Comparison of ENCODE assay signal across 8 cellular contexts in the genomic region with DNA sequence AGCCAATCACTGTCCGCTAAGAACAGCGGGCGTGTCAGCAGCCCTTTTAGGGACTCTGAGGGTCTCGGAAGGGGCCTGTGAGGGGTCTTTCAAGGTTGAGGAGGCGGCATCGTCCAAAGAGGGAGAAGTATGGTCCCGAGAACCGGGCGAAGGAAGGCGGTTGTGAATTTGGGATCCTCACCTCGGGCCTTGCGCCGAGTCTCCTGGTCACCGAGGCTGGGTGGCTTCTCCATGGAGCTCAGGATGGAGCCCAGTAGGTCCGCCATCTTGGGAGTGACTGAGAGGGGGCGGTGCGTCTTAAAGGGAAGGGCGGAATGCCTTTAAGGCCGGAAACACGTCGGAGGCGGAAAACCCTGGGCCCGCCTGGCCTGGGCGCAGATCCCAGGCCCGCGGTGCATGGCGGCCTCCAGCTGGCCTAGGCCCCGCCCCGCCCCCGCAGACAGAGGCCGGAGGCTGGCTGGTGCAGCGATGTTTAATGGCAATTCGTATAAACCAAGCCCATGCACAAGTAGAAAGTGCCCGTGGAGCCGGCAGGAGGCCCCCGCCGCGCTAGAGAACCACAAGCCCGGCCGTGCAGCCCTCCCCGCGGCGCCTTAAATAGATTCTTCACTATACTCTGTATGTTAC.
A peak's percentile ranks its signal among the peaks of the same experiment; 100 is the strongest.
DNase-seq lines count a peak whose midpoint lies in the region; FAIRE-seq and TF ChIP-seq lines count a peak whose summit lies in the region.

A gene with protein sequence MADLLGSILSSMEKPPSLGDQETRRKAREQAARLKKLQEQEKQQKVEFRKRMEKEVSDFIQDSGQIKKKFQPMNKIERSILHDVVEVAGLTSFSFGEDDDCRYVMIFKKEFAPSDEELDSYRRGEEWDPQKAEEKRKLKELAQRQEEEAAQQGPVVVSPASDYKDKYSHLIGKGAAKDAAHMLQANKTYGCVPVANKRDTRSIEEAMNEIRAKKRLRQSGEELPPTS (minus strand): TSS at position 279 of the 627 bp plus-strand sequence. CDS start 13 bp downstream, at position 266.

- H3K27ac Mint-ChIP-seq in nephron progenitor cell = no peak within 1 kb of the TSS
- H3K27ac Mint-ChIP-seq in stimulated activated naive CD8-positive, alpha-beta T cell treated with anti-CD3 and anti-CD28 coated beads, Interleukin-15, Interleukin-2, amounts not matched to agents 100 ng/mL and 50 ng/mL, for 24 hours = peak within 1 kb of the TSS; percentile 87

- no peak within 1 kb of the TSS for H3K4me3 Mint-ChIP-seq in nephron progenitor cell
- no peak within 1 kb of the TSS for H3K4me3 Mint-ChIP-seq in stimulated activated naive CD8-positive, alpha-beta T cell treated with anti-CD3 and anti-CD28 coated beads, Interleukin-15, Interleukin-2, amounts not matched to agents 100 ng/mL and 50 ng/mL, for 24 hours

- no peak for TF ChIP-seq CTCF in fibroblast of pulmonary artery (IDR thresholded peaks at IDR 0.05; ENCODE audit: low read length, missing control alignments)
- TF ChIP-seq CTCF in nephron progenitor cell (IDR thresholded peaks at IDR 0.05) = no peak

- no peak for FAIRE-seq in H54 (lab: Jason Lieb, UNC)

- TF ChIP-seq POLR2A in H54 (IDR thresholded peaks at IDR 0.05; ENCODE audit: low read depth, low read length) (peak; percentile 40; the same call in 1 of the 2 replicates), Raji (IDR thresholded peaks at IDR 0.05; ENCODE audit: insufficient read depth, low read depth, low read length) (peak; percentile 65)

- DNase-seq in ELF-1 (ENCODE audit: low read depth, low spot score) = peak; percentile 99
- peak; percentile 82 for DNase-seq in H54 (ENCODE audit: insufficient read length, low spot score)
- peak; percentile 96 for DNase-seq in LoVo (ENCODE audit: low spot score)
- peak; percentile 87 for DNase-seq in activated T-helper 9 cell treated with anti-CD3 and anti-CD28 coated beads, Interleukin-2, amount 50 U/mL, for 16 hours (ENCODE audit: low read depth)
- peak; percentile 99 for DNase-seq in fibroblast of pulmonary artery (ENCODE audit: low read depth)
- DNase-seq in nephron progenitor cell = peak; percentile 95

- peaks cover 47% of the 10 kb centered on the region for H3K36me3 Mint-ChIP-seq in nephron progenitor cell (ENCODE audit: low read depth)
- H3K36me3 Mint-ChIP-seq in stimulated activated naive CD8-positive, alpha-beta T cell treated with anti-CD3 and anti-CD28 coated beads, Interleukin-15, Interleukin-2, amounts not matched to agents 100 ng/mL and 50 ng/mL, for 24 hours (ENCODE audit: low read depth) = peaks cover 34% of the 10 kb centered on the region

- peaks cover 23% of the 10 kb centered on the region for H3K4me1 Mint-ChIP-seq in nephron progenitor cell
- peaks cover 43% of the 10 kb centered on the region for H3K4me1 Mint-ChIP-seq in stimulated activated naive CD8-positive, alpha-beta T cell treated with anti-CD3 and anti-CD28 coated beads, Interleukin-15, Interleukin-2, amounts not matched to agents 100 ng/mL and 50 ng/mL, for 24 hours (ENCODE audit: low read depth)

- H3K4me3 ChIP-seq in fibroblast of pulmonary artery (replicated peaks; ENCODE audit: low read depth, low read length) = peak within 1 kb of the TSS; percentile 94

- H3K27me3 Mint-ChIP-seq in nephron progenitor cell (ENCODE audit: low read depth, poor library complexity) = peaks cover 3% of the 10 kb centered on the region
- H3K27me3 Mint-ChIP-seq in stimulated activated naive CD8-positive, alpha-beta T cell treated with anti-CD3 and anti-CD28 coated beads, Interleukin-15, Interleukin-2, amounts not matched to agents 100 ng/mL and 50 ng/mL, for 24 hours = no peaks in the 10 kb centered on the region

- peaks cover 14% of the 10 kb centered on the region for H3K9me3 Mint-ChIP-seq in nephron progenitor cell
- H3K9me3 Mint-ChIP-seq in stimulated activated naive CD8-positive, alpha-beta T cell treated with anti-CD3 and anti-CD28 coated beads, Interleukin-15, Interleukin-2, amounts not matched to agents 100 ng/mL and 50 ng/mL, for 24 hours = no peaks in the 10 kb centered on the region

Comparison
In these comparisons a context has a peak if more than half of its experiments do, and no peak if none do; other contexts are left out.
1. Peak in every context shown above with its lines: DNase-seq and H3K4me3 ChIP-seq.